In genomic region chr15:34501131-34501530, GRCh38 we compare ENCODE assay signal across 33 cellular contexts.
"Had no signal": no experiment of that assay in that cellular context is flagged by ENCODE, and none has a peak within 500 bp of the region (broad histone marks: within the 10 kb centered on the region; RNA-seq: fewer than 3 reads in every experiment).

No MANE protein-coding gene starts in this region.

- H3K27me3 ChIP-seq: Peyer's patch had no signal

- H3K27ac Mint-ChIP-seq: activated CD8-positive, alpha-beta T cell treated with anti-CD3 and anti-CD28 coated beads for 36 hours; activated naive CD4-positive, alpha-beta T cell treated with anti-CD3 and anti-CD28 coated beads for 36 hours; activated naive CD4-positive, alpha-beta T cell treated with anti-CD3 and anti-CD28 coated beads, Interleukin-2, amount 50 U/mL, for 72 hours; activated T-cell treated with anti-CD3 and anti-CD28 coated beads, Interleukin-2, amount 50 U/mL, for 24 hours; activated T-helper 1 cell treated with anti-CD3 and anti-CD28 coated beads, Interleukin-12 subunit alpha, Interleukin-12 subunit beta, Interleukin-2, Interleukin-4 antibody, amounts not matched to agents 30 ng/mL and 10 ng/mL and 1 ng/mL, durations not matched to agents 14 hours and 24 hours and 36 hours had no signal

- DNase-seq: activated CD4-positive, alpha-beta T cell treated with anti-CD3 and anti-CD28 coated beads for 1 hour; activated CD4-positive, alpha-beta T cell treated with anti-CD3 and anti-CD28 coated beads for 48 hours; activated CD4-positive, alpha-beta T cell treated with anti-CD3 and anti-CD28 coated beads, Interleukin-2, amount 50 U/mL, for 4 hours; activated CD4-positive, CD25-positive, alpha-beta regulatory T cell; activated CD8-positive, alpha-beta T cell treated with anti-CD3 and anti-CD28 coated beads for 36 hours; activated gamma-delta T cell treated with Interleukin-2 at 50 U/mL for 16 hours; activated naive CD4-positive, alpha-beta T cell treated with anti-CD3 and anti-CD28 coated beads for 36 hours; activated T-cell treated with anti-CD3 and anti-CD28 coated beads, Interleukin-2, amount 50 U/mL, for 24 hours; anterior cingulate cortex; brain microvascular endothelial cell; Kasumi-1; KG1; MG63; MV-4-11; NCI-H1092; NCI-H1436 treated with DMSO at 0.1 percent for 48 hours; NCI-H1694 treated with DMSO at 0.1 percent for 48 hours; NCI-H2029; NCI-H2171; NCI-H510A; NCI-H526; NCI-H748 treated with DMSO at 0.1 percent for 48 hours; NK-92 treated with Interleukin-12 subunit alpha and Interleukin-12 subunit beta, amount 100 ng/mL, for 24 hours; PC-3; Peyer's patch; RPMI8226; SHP77 treated with DMSO at 0.1 percent for 48 hours; T1000; WERI-Rb-1 had no signal

- H3K4me3 ChIP-seq: cardiac muscle cell, MG63, Peyer's patch had no signal

- H3K36me3 Mint-ChIP-seq: activated naive CD4-positive, alpha-beta T cell treated with anti-CD3 and anti-CD28 coated beads, Interleukin-2, amount 50 U/mL, for 72 hours had no signal

- ATAC-seq: activated CD8-positive, alpha-beta T cell treated with anti-CD3 and anti-CD28 coated beads for 36 hours; activated naive CD4-positive, alpha-beta T cell treated with anti-CD3 and anti-CD28 coated beads, Interleukin-2, amount 50 U/mL, for 72 hours; PC-3 had no signal

- H3K9me3 Mint-ChIP-seq: activated CD8-positive, alpha-beta T cell treated with anti-CD3 and anti-CD28 coated beads for 36 hours; activated naive CD4-positive, alpha-beta T cell treated with anti-CD3 and anti-CD28 coated beads for 36 hours; activated naive CD4-positive, alpha-beta T cell treated with anti-CD3 and anti-CD28 coated beads, Interleukin-2, amount 50 U/mL, for 72 hours; activated T-cell treated with anti-CD3 and anti-CD28 coated beads, Interleukin-2, amount 50 U/mL, for 24 hours; activated T-helper 1 cell treated with anti-CD3 and anti-CD28 coated beads, Interleukin-12 subunit alpha, Interleukin-12 subunit beta, Interleukin-2, Interleukin-4 antibody, amounts not matched to agents 30 ng/mL and 10 ng/mL and 1 ng/mL, durations not matched to agents 14 hours and 24 hours and 36 hours; central memory CD8-positive, alpha-beta T cell had no signal

- H3K27ac ChIP-seq: brain microvascular endothelial cell, cardiac muscle cell, Peyer's patch, WERI-Rb-1 had no signal

- H3K4me1 Mint-ChIP-seq: central memory CD8-positive, alpha-beta T cell had no signal

- H3K36me3 ChIP-seq: brain microvascular endothelial cell, cardiac muscle cell, MG63, Peyer's patch, WERI-Rb-1 had no signal

- H3K4me3 Mint-ChIP-seq: activated CD8-positive, alpha-beta T cell treated with anti-CD3 and anti-CD28 coated beads for 36 hours; activated naive CD4-positive, alpha-beta T cell treated with anti-CD3 and anti-CD28 coated beads for 36 hours; activated T-cell treated with anti-CD3 and anti-CD28 coated beads, Interleukin-2, amount 50 U/mL, for 24 hours; activated T-helper 1 cell treated with anti-CD3 and anti-CD28 coated beads, Interleukin-12 subunit alpha, Interleukin-12 subunit beta, Interleukin-2, Interleukin-4 antibody, amounts not matched to agents 30 ng/mL and 10 ng/mL and 1 ng/mL, durations not matched to agents 14 hours and 24 hours and 36 hours; central memory CD8-positive, alpha-beta T cell had no signal

- H3K4me1 ChIP-seq: Peyer's patch had no signal

- H3K9me3 ChIP-seq: MG63, Peyer's patch had no signal
